1 cellular context compared by ENCODE assay signal in the genomic region with DNA sequence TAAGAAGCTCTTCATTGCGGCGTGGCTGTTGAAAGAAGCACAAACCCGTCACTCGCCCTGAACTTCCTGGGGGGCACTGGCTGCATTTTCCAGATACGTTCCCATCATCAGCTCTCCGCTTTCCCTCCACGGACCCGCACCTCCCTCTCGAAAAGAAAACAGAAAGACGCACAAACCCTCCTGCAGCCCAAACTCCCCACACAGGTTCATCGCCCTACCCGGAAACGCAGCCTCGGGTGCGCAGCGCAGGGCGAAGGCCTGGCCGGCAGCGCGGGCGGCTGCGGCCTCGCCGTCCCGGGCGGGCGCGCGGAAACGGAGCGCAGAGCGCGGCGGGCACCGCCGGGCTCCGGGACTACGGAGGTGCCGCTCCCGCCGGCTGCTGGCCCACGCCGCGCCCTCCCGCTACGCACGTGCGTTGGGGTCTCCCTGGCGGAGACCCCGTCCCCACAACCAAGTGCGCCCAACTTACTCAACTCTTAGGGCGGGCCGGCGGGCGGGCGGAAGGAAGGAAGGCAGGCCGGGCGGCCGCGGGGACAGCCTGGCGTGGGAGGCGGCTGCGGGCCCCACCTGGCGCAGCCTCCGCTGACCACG.
A peak's percentile ranks its signal among the peaks of the same experiment; 100 is the strongest.
TF ChIP-seq lines count a peak whose summit lies in the region.

No MANE protein-coding gene starts in this region.

TF ChIP-seq in HEK293, 187 proteins besides CTCF, POLR2A, EP300 and RAD21 (continued from another document):
- TF ChIP-seq, protein P1, sequence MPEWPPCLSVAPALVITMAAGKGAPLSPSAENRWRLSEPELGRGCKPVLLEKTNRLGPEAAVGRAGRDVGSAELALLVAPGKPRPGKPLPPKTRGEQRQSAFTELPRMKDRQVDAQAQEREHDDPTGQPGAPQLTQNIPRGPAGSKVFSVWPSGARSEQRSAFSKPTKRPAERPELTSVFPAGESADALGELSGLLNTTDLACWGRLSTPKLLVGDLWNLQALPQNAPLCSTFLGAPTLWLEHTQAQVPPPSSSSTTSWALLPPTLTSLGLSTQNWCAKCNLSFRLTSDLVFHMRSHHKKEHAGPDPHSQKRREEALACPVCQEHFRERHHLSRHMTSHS (tag by site-specific recombination; IDR thresholded peaks at IDR 0.05): no peak
- TF ChIP-seq ZNF433 (tag by site-specific recombination; IDR thresholded peaks at IDR 0.05; ENCODE audit: low read depth) (no peak), ZSCAN16 (tag by site-specific recombination; IDR thresholded peaks at IDR 0.05) (no peak), ZFP41 (tag by site-specific recombination; IDR thresholded peaks at IDR 0.05; ENCODE audit: borderline replicate concordance) (no peak), ZNF211 (tag by site-specific recombination; IDR thresholded peaks at IDR 0.05; ENCODE audit: low read depth) (no peak), ZNF776 (tag by site-specific recombination; IDR thresholded peaks at IDR 0.05; ENCODE audit: borderline replicate concordance) (no peak), SP2 (tag by site-specific recombination; IDR thresholded peaks at IDR 0.05) (0 out of 2 replicates have a peak, but pooled peaks have one; percentile 17), ZNF23 (tag by site-specific recombination; IDR thresholded peaks at IDR 0.05; ENCODE audit: borderline replicate concordance) (no peak), ZBTB48 (tag by site-specific recombination; IDR thresholded peaks at IDR 0.05) (no peak), ZNF223 (tag by site-specific recombination; IDR thresholded peaks at IDR 0.05) (no peak), HOXA7 (CRISPR knock-in tag; IDR thresholded peaks at IDR 0.05; ENCODE audit: borderline replicate concordance) (no peak), ZNF555 (tag by site-specific recombination; conservative IDR thresholded peaks at IDR 0.05) (no peak), KLF1 (tag by site-specific recombination; IDR thresholded peaks at IDR 0.05) (no peak), ZNF501 (tag by site-specific recombination; IDR thresholded peaks at IDR 0.05) (no peak), ZNF335 (tag by site-specific recombination; conservative IDR thresholded peaks at IDR 0.05) (peak; percentile 41), ZNF274 (IDR thresholded peaks at IDR 0.05; ENCODE audit: low read length) (no peak), ZNF274 (tag by site-specific recombination; IDR thresholded peaks at IDR 0.05; ENCODE audit: borderline replicate concordance) (no peak), ZNF701 (tag by site-specific recombination; IDR thresholded peaks at IDR 0.05) (no peak), ZNF837 (tag by site-specific recombination; IDR thresholded peaks at IDR 0.05) (no peak), ZNF660 (tag by site-specific recombination; IDR thresholded peaks at IDR 0.05) (0 out of 2 replicates have a peak, but pooled peaks have one; percentile 6), ZFP3 (tag by site-specific recombination; IDR thresholded peaks at IDR 0.05; ENCODE audit: low read depth) (no peak), ZBTB20 (tag by site-specific recombination; IDR thresholded peaks at IDR 0.05) (peak; percentile 51; the same call in 1 of the 2 replicates), ZNF626 (tag by site-specific recombination; IDR thresholded peaks at IDR 0.05) (no peak), GLIS1 (tag by site-specific recombination; IDR thresholded peaks at IDR 0.05) (peak; percentile 86), TRIM28 (IDR thresholded peaks at IDR 0.05; ENCODE audit: borderline replicate concordance, low read length) (no peak), ZNF341 (tag by site-specific recombination; IDR thresholded peaks at IDR 0.05; ENCODE audit: low read depth) (peak; percentile 85), KLF16 (tag by site-specific recombination; IDR thresholded peaks at IDR 0.05) (no peak), ZFP69B (tag by site-specific recombination; IDR thresholded peaks at IDR 0.05) (no peak), SETDB1 (IDR thresholded peaks at IDR 0.05; ENCODE audit: insufficient read length, low read length) (no peak), ZNF596 (tag by site-specific recombination; IDR thresholded peaks at IDR 0.05) (no peak), ZBTB8A (tag by site-specific recombination; IDR thresholded peaks at IDR 0.05) (peak; percentile 54), ZNF114 (tag by site-specific recombination; IDR thresholded peaks at IDR 0.05) (no peak), KLF8 (tag by site-specific recombination; IDR thresholded peaks at IDR 0.05) (no peak), ZNF560 (tag by site-specific recombination; IDR thresholded peaks at IDR 0.05; ENCODE audit: borderline replicate concordance) (no peak), ZSCAN30 (tag by site-specific recombination; IDR thresholded peaks at IDR 0.05) (no peak; the same call in 1 of the 2 replicates), ZNF302 (tag by site-specific recombination; IDR thresholded peaks at IDR 0.05; ENCODE audit: low read depth) (no peak), ZNF624 (tag by site-specific recombination; IDR thresholded peaks at IDR 0.05) (no peak), ZNF10 (tag by site-specific recombination; IDR thresholded peaks at IDR 0.05) (no peak), ZNF792 (tag by site-specific recombination; IDR thresholded peaks at IDR 0.05) (no peak)
- TF ChIP-seq, protein P2, sequence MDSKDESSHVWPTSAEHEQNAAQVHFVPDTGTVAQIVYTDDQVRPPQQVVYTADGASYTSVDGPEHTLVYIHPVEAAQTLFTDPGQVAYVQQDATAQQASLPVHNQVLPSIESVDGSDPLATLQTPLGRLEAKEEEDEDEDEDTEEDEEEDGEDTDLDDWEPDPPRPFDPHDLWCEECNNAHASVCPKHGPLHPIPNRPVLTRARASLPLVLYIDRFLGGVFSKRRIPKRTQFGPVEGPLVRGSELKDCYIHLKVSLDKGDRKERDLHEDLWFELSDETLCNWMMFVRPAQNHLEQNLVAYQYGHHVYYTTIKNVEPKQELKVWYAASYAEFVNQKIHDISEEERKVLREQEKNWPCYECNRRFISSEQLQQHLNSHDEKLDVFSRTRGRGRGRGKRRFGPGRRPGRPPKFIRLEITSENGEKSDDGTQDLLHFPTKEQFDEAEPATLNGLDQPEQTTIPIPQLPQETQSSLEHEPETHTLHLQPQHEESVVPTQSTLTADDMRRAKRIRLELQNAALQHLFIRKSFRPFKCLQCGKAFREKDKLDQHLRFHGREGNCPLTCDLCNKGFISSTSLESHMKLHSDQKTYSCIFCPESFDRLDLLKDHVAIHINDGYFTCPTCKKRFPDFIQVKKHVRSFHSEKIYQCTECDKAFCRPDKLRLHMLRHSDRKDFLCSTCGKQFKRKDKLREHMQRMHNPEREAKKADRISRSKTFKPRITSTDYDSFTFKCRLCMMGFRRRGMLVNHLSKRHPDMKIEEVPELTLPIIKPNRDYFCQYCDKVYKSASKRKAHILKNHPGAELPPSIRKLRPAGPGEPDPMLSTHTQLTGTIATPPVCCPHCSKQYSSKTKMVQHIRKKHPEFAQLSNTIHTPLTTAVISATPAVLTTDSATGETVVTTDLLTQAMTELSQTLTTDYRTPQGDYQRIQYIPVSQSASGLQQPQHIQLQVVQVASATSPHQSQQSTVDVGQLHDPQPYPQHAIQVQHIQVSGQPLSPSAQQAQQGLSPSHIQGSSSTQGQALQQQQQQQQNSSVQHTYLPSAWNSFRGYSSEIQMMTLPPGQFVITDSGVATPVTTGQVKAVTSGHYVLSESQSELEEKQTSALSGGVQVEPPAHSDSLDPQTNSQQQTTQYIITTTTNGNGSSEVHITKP (tag by site-specific recombination; IDR thresholded peaks at IDR 0.05): peak; percentile 51; the same call in 1 of the 2 replicates
- TF ChIP-seq, protein P3, sequence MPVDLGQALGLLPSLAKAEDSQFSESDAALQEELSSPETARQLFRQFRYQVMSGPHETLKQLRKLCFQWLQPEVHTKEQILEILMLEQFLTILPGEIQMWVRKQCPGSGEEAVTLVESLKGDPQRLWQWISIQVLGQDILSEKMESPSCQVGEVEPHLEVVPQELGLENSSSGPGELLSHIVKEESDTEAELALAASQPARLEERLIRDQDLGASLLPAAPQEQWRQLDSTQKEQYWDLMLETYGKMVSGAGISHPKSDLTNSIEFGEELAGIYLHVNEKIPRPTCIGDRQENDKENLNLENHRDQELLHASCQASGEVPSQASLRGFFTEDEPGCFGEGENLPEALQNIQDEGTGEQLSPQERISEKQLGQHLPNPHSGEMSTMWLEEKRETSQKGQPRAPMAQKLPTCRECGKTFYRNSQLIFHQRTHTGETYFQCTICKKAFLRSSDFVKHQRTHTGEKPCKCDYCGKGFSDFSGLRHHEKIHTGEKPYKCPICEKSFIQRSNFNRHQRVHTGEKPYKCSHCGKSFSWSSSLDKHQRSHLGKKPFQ (tag by site-specific recombination; IDR thresholded peaks at IDR 0.05): no peak
- TF ChIP-seq, protein P4, sequence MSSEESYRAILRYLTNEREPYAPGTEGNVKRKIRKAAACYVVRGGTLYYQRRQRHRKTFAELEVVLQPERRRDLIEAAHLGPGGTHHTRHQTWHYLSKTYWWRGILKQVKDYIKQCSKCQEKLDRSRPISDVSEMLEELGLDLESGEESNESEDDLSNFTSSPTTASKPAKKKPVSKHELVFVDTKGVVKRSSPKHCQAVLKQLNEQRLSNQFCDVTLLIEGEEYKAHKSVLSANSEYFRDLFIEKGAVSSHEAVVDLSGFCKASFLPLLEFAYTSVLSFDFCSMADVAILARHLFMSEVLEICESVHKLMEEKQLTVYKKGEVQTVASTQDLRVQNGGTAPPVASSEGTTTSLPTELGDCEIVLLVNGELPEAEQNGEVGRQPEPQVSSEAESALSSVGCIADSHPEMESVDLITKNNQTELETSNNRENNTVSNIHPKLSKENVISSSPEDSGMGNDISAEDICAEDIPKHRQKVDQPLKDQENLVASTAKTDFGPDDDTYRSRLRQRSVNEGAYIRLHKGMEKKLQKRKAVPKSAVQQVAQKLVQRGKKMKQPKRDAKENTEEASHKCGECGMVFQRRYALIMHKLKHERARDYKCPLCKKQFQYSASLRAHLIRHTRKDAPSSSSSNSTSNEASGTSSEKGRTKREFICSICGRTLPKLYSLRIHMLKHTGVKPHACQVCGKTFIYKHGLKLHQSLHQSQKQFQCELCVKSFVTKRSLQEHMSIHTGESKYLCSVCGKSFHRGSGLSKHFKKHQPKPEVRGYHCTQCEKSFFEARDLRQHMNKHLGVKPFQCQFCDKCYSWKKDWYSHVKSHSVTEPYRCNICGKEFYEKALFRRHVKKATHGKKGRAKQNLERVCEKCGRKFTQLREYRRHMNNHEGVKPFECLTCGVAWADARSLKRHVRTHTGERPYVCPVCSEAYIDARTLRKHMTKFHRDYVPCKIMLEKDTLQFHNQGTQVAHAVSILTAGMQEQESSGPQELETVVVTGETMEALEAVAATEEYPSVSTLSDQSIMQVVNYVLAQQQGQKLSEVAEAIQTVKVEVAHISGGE (tag by site-specific recombination; conservative IDR thresholded peaks at IDR 0.05; ENCODE audit: low read depth): no peak
- TF ChIP-seq, protein P5, sequence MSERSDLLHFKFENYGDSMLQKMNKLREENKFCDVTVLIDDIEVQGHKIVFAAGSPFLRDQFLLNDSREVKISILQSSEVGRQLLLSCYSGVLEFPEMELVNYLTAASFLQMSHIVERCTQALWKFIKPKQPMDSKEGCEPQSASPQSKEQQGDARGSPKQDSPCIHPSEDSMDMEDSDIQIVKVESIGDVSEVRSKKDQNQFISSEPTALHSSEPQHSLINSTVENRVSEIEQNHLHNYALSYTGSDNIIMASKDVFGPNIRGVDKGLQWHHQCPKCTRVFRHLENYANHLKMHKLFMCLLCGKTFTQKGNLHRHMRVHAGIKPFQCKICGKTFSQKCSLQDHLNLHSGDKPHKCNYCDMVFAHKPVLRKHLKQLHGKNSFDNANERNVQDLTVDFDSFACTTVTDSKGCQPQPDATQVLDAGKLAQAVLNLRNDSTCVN (tag by site-specific recombination; optimal IDR thresholded peaks at IDR 0.05): peak; percentile 80
- TF ChIP-seq, protein P6, sequence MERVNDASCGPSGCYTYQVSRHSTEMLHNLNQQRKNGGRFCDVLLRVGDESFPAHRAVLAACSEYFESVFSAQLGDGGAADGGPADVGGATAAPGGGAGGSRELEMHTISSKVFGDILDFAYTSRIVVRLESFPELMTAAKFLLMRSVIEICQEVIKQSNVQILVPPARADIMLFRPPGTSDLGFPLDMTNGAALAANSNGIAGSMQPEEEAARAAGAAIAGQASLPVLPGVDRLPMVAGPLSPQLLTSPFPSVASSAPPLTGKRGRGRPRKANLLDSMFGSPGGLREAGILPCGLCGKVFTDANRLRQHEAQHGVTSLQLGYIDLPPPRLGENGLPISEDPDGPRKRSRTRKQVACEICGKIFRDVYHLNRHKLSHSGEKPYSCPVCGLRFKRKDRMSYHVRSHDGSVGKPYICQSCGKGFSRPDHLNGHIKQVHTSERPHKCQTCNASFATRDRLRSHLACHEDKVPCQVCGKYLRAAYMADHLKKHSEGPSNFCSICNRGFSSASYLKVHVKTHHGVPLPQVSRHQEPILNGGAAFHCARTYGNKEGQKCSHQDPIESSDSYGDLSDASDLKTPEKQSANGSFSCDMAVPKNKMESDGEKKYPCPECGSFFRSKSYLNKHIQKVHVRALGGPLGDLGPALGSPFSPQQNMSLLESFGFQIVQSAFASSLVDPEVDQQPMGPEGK (tag by site-specific recombination; IDR thresholded peaks at IDR 0.05): peak; percentile 29; the same call in 1 of the 2 replicates
- TF ChIP-seq, protein P7, sequence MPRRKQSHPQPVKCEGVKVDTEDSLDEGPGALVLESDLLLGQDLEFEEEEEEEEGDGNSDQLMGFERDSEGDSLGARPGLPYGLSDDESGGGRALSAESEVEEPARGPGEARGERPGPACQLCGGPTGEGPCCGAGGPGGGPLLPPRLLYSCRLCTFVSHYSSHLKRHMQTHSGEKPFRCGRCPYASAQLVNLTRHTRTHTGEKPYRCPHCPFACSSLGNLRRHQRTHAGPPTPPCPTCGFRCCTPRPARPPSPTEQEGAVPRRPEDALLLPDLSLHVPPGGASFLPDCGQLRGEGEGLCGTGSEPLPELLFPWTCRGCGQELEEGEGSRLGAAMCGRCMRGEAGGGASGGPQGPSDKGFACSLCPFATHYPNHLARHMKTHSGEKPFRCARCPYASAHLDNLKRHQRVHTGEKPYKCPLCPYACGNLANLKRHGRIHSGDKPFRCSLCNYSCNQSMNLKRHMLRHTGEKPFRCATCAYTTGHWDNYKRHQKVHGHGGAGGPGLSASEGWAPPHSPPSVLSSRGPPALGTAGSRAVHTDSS (tag by site-specific recombination; IDR thresholded peaks at IDR 0.05): no peak; the same call in 1 of the 2 replicates
